1 cellular context compared by ENCODE assay signal in genomic region chr1:31788138-31788824, GRCh38.
A peak's percentile ranks its signal among the peaks of the same experiment; 100 is the strongest.
TF ChIP-seq lines count a peak whose summit lies in the region.

No MANE protein-coding gene starts in this region.

TF ChIP-seq in HEK293, 187 proteins besides CTCF, POLR2A, EP300 and RAD21 (continued from another document):
- peak; percentile 76 for TF ChIP-seq SP2 (tag by site-specific recombination; IDR thresholded peaks at IDR 0.05)
- no peak for TF ChIP-seq ZNF433 (tag by site-specific recombination; IDR thresholded peaks at IDR 0.05; ENCODE audit: low read depth)
- TF ChIP-seq ZNF354C (tag by site-specific recombination; IDR thresholded peaks at IDR 0.05; ENCODE audit: borderline replicate concordance, low read depth), result no peak
- peak; percentile 61 for TF ChIP-seq ZXDB (tag by site-specific recombination; IDR thresholded peaks at IDR 0.05)
- TF ChIP-seq TCF7L2 (IDR thresholded peaks at IDR 0.05; ENCODE audit: borderline replicate concordance, low read depth, low read length), result no peak
- no peak for TF ChIP-seq ZNF341 (tag by site-specific recombination; IDR thresholded peaks at IDR 0.05; ENCODE audit: low read depth)
- TF ChIP-seq ZSCAN30 (tag by site-specific recombination; IDR thresholded peaks at IDR 0.05), result peak; percentile 24; the same call in 1 of the 2 replicates
- TF ChIP-seq ZNF610 (tag by site-specific recombination; IDR thresholded peaks at IDR 0.05; ENCODE audit: borderline replicate concordance), result no peak
- TF ChIP-seq ZNF423 (tag by site-specific recombination; IDR thresholded peaks at IDR 0.05), result peak; percentile 28; the same call in 1 of the 2 replicates
- no peak for TF ChIP-seq PATZ1 (tag by site-specific recombination; IDR thresholded peaks at IDR 0.05)
- peak; percentile 71; the same call in 1 of the 2 replicates for TF ChIP-seq ZNF580 (tag by site-specific recombination; IDR thresholded peaks at IDR 0.05)
- no peak for TF ChIP-seq ZNF175 (tag by site-specific recombination; IDR thresholded peaks at IDR 0.05)
- no peak for TF ChIP-seq SCRT1 (tag by site-specific recombination; IDR thresholded peaks at IDR 0.05; ENCODE audit: borderline replicate concordance)
- peak; percentile 30 for TF ChIP-seq GLIS1 (tag by site-specific recombination; IDR thresholded peaks at IDR 0.05)
